Comparison of ENCODE assay signal across 10 cellular contexts in genomic region chr4:183118585-183118984, GRCh38. TPM values are rescaled to one million over a fixed set of nuclear protein-coding genes. Genes with fewer than 3 reads are reported as not detected.
DNase-seq lines count a peak whose midpoint lies in the region; ATAC-seq and TF ChIP-seq lines count a peak whose summit lies in the region.
"Had no signal": no experiment of that assay in that cellular context is flagged by ENCODE, and none has a peak within 500 bp of the region (broad histone marks: within the 10 kb centered on the region; RNA-seq: fewer than 3 reads in every experiment).

No MANE protein-coding gene starts in this region.

- DNase-seq in Calu3, result no peak
- DNase-seq in RWPE2 (ENCODE audit: low spot score), result no peak
- DNase-seq in fibroblast of pulmonary artery (ENCODE audit: low read depth), result peak; percentile 83
- peak; percentile 66 for DNase-seq in neuronal stem cell (ENCODE audit: low spot score)
- DNase-seq in HuH-7.5 (ENCODE audit: low spot score), result no peak
- no peak for DNase-seq in stimulated activated naive CD4-positive, alpha-beta T cell treated with Interleukin-2 at 50 U/mL for 16 hours (lab: John Stamatoyannopoulos, UW)
- DNase-seq in activated CD8-positive, alpha-beta memory T cell treated with anti-CD3 and anti-CD28 coated beads, Interleukin-2, amount 50 U/mL, for 4 hours, result no peak
- DNase-seq in cerebellar nuclear complex (lab: John Stamatoyannopoulos, UW), result no peak
- DNase-seq: activated T-cell treated with anti-CD3 and anti-CD28 coated beads, Interleukin-2, amount 50 U/mL, for 72 hours; immature natural killer cell had no signal

- peak overlapping the region; percentile 61 for H2AFZ ChIP-seq in neuronal stem cell (ENCODE audit: low read length)

- intact Hi-C loops in Calu3 (cut with micrococcal nuclease; ENCODE audit: unreplicated experiment), result no loop called here

- BruUV-seq in Calu3 (replicated peaks; lab: Mats Ljungman, UMichigan), result no TSS peak

- H3K9me3 ChIP-seq in RWPE2 (ENCODE audit: severe bottlenecking) (no peaks in the 10 kb centered on the region), neuronal stem cell (replicated peaks in 1 of 2; ENCODE audit: control insufficient read depth in 2 of 2, insufficient read depth in 1 of 2, low read depth in 1 of 2, low read length in 2 of 2) (peaks cover 0 to 3% of the 10 kb centered on the region in 2 donors)

- H2BK15ac ChIP-seq in neuronal stem cell (ENCODE audit: low read length), result no peak overlapping the region

- no peak overlapping the region for H3K4me3 ChIP-seq in RWPE2 (ENCODE audit: severe bottlenecking)
- no peak overlapping the region for H3K4me3 ChIP-seq in fibroblast of pulmonary artery (replicated peaks; ENCODE audit: low read depth, low read length)
- peak overlapping the region in 1 of 2 donors; percentile 36 for H3K4me3 ChIP-seq in neuronal stem cell (ENCODE audit: low read length in 2 of 2)

- no peak overlapping the region for H2BK120ac ChIP-seq in neuronal stem cell (ENCODE audit: low read depth, low read length)

- CTCF ChIA-PET in Calu3 (lab: Charles Lee), result interaction anchor here (0.6 kb wide), 1 partner anchor 9 kb away, joined by 6 read pairs; no protein-coding TSS in a partner anchor

- H3K27ac Mint-ChIP-seq in Calu3 (ENCODE audit: unreplicated experiment), result peak overlapping the region; percentile 43
- H3K27ac Mint-ChIP-seq: activated T-cell treated with anti-CD3 and anti-CD28 coated beads, Interleukin-2, amount 50 U/mL, for 72 hours; immature natural killer cell had no signal

- no peaks in the 10 kb centered on the region for H3K36me3 Mint-ChIP-seq in Calu3 (ENCODE audit: insufficient read depth, unreplicated experiment)
- H3K36me3 Mint-ChIP-seq: immature natural killer cell had no signal

- H3K4me2 ChIP-seq in neuronal stem cell (ENCODE audit: insufficient read depth, low read length, poor library complexity, severe bottlenecking), result peak overlapping the region; percentile 29

- TF ChIP-seq CTCF in Calu3 (IDR thresholded peaks at IDR 0.05; ENCODE audit: unreplicated experiment) (no peak), RWPE2 (IDR thresholded peaks at IDR 0.05; ENCODE audit: poor library complexity, severe bottlenecking) (no peak), fibroblast of pulmonary artery (IDR thresholded peaks at IDR 0.05; ENCODE audit: low read length, missing control alignments) (no peak)

- H2AK5ac ChIP-seq in neuronal stem cell (ENCODE audit: low read depth, low read length), result no peak overlapping the region

- no peak overlapping the region for H4K91ac ChIP-seq in neuronal stem cell (ENCODE audit: low read depth, low read length, poor library complexity)

- H2BK12ac ChIP-seq in neuronal stem cell (ENCODE audit: low read length), result no peak overlapping the region

- no CpG with 5 or more reads among the region's 3 CpGs for WGBS in neuronal stem cell (ENCODE audit: extremely low coverage in 2 of 2, insufficient read length in 2 of 2, insufficient replicate concordance in 1 of 2), 2 donors

- no peak overlapping the region for H3K9ac ChIP-seq in neuronal stem cell (ENCODE audit: low read depth, low read length, poor library complexity)

- H3K27me3 ChIP-seq in RWPE2 (ENCODE audit: insufficient read depth, poor library complexity, severe bottlenecking) (no peaks in the 10 kb centered on the region), neuronal stem cell (ENCODE audit: control insufficient read depth in 3 of 3, insufficient read depth in 3 of 3, low read depth in 1 of 3, low read length in 3 of 3) (no peaks in the 10 kb centered on the region)

- H2BK5ac ChIP-seq in neuronal stem cell (ENCODE audit: low read length), result no peak overlapping the region

- H3K14ac ChIP-seq in neuronal stem cell (ENCODE audit: low read length), result no peak overlapping the region

- peak overlapping the region; percentile 17 for H3K4me3 Mint-ChIP-seq in Calu3 (ENCODE audit: low read depth, unreplicated experiment)
- H3K4me3 Mint-ChIP-seq: activated T-cell treated with anti-CD3 and anti-CD28 coated beads, Interleukin-2, amount 50 U/mL, for 72 hours; immature natural killer cell had no signal

- H3K18ac ChIP-seq in neuronal stem cell (ENCODE audit: low read length), result no peak overlapping the region

- H3K23ac ChIP-seq in neuronal stem cell (ENCODE audit: low read depth, low read length, poor library complexity), result no peak overlapping the region

- H4K8ac ChIP-seq in neuronal stem cell (ENCODE audit: low read depth, low read length), result no peak overlapping the region

- ATAC-seq in RWPE2 (ENCODE audit: low read depth), result peak; percentile 97
- ATAC-seq: activated T-cell treated with anti-CD3 and anti-CD28 coated beads, Interleukin-2, amount 50 U/mL, for 72 hours had no signal

- H3K9me3 Mint-ChIP-seq in Calu3 (ENCODE audit: low read depth, unreplicated experiment), result no peaks in the 10 kb centered on the region
- H3K9me3 Mint-ChIP-seq: activated T-cell treated with anti-CD3 and anti-CD28 coated beads, Interleukin-2, amount 50 U/mL, for 72 hours; immature natural killer cell had no signal

- peaks cover 46% of the 10 kb centered on the region for H3K4me1 Mint-ChIP-seq in Calu3 (ENCODE audit: low read depth, unreplicated experiment)
- H3K4me1 Mint-ChIP-seq: immature natural killer cell had no signal

- no peaks in the 10 kb centered on the region for H3K27me3 Mint-ChIP-seq in Calu3 (ENCODE audit: unreplicated experiment)

- H3K4me1 ChIP-seq in RWPE2 (ENCODE audit: insufficient read depth, poor library complexity, severe bottlenecking), result peaks cover 22% of the 10 kb centered on the region
- peaks cover 5 to 9% of the 10 kb centered on the region in 2 donors for H3K4me1 ChIP-seq in neuronal stem cell (ENCODE audit: control insufficient read depth in 2 of 2, insufficient read depth in 1 of 2, low read depth in 1 of 2, low read length in 2 of 2)

- H3K79me1 ChIP-seq in neuronal stem cell (ENCODE audit: low read depth, low read length), result peaks cover 4% of the 10 kb centered on the region

- H3K27ac ChIP-seq in RWPE2 (ENCODE audit: poor library complexity, severe bottlenecking) (peak overlapping the region; percentile 85), neuronal stem cell (replicated peaks; ENCODE audit: low read length) (peak overlapping the region; percentile 38)

- H3K4ac ChIP-seq in neuronal stem cell (ENCODE audit: low read length), result no peak overlapping the region

- H3K36me3 ChIP-seq in RWPE2 (ENCODE audit: low read depth), result no peaks in the 10 kb centered on the region
- H3K36me3 ChIP-seq in neuronal stem cell (replicated peaks in 1 of 2; ENCODE audit: control insufficient read depth in 2 of 2, insufficient read depth in 2 of 2, low read length in 2 of 2), result peaks cover 0 to 1% of the 10 kb centered on the region in 2 donors

RNA-seq across cellular contexts. Expression of gene WWC2, which starts 19.5 kb away (rescaled TPM):
- total RNA-seq in Calu3 (2022), result 38.7 and 39.0 TPM in 2 replicates
- 24.2 TPM for polyA plus RNA-seq in neuronal stem cell (2013, experiment 1 of 2)
- polyA plus RNA-seq in neuronal stem cell (2013, experiment 2 of 2), result 24.7 TPM

Comparison
In these comparisons a context has a peak if more than half of its experiments do, and no peak if none do; other contexts are left out.
1. DNase-seq: peak in fibroblast of pulmonary artery (single experiment) and neuronal stem cell (single experiment); none in Calu3 (single experiment), RWPE2 (single experiment), HuH-7.5 (single experiment), stimulated activated naive CD4-positive, alpha-beta T cell treated with Interleukin-2 at 50 U/mL for 16 hours (single experiment), activated CD8-positive, alpha-beta memory T cell treated with anti-CD3 and anti-CD28 coated beads, Interleukin-2, amount 50 U/mL, for 4 hours (single experiment) and cerebellar nuclear complex (0 of 2).